8 cellular contexts compared by ENCODE assay signal in genomic region chr19:54209748-54210494, GRCh38. TPM values are rescaled to one million over a fixed set of nuclear protein-coding genes. Genes with fewer than 3 reads are reported as not detected.
DNase-seq lines count a peak whose midpoint lies in the region; ATAC-seq and TF ChIP-seq lines count a peak whose summit lies in the region.

No MANE protein-coding gene starts in this region.

- H3K9me3 Mint-ChIP-seq in activated naive CD8-positive, alpha-beta T cell treated with anti-CD3 and anti-CD28 coated beads, Interleukin-2, amount 10 ng/mL, durations not matched to agents 7 days and 5 days, result no peaks in the 10 kb centered on the region
- no peaks in the 10 kb centered on the region for H3K9me3 Mint-ChIP-seq in osteocyte (ENCODE audit: unreplicated experiment)

- peaks cover 39% of the 10 kb centered on the region for H3K36me3 Mint-ChIP-seq in activated naive CD8-positive, alpha-beta T cell treated with anti-CD3 and anti-CD28 coated beads, Interleukin-2, amount 10 ng/mL, durations not matched to agents 7 days and 5 days
- peaks cover 21% of the 10 kb centered on the region for H3K36me3 Mint-ChIP-seq in osteocyte (ENCODE audit: unreplicated experiment)

- ATAC-seq in activated naive CD8-positive, alpha-beta T cell treated with anti-CD3 and anti-CD28 coated beads, Interleukin-2, amount 10 ng/mL, durations not matched to agents 7 days and 5 days (ENCODE audit: low read depth), result no peak
- ATAC-seq in GM18907 (IDR thresholded peaks at IDR 0.05; ENCODE audit: unreplicated experiment) (no peak), HG03175 (IDR thresholded peaks at IDR 0.05; ENCODE audit: unreplicated experiment) (no peak)

- DNase-seq in AG08395 (ENCODE audit: low spot score) (peak; percentile 96), HCEC 1CT (peak; percentile 94), NCI-H510A (lab: John Stamatoyannopoulos, UW) (peak; percentile 77), head of caudate nucleus (peak in 41 of 42 donors; percentile 32 to 90 (median 77)), osteocyte (ENCODE audit: extremely low spot score, unreplicated experiment) (peak; percentile 93)
- no peak for DNase-seq in activated naive CD8-positive, alpha-beta T cell treated with anti-CD3 and anti-CD28 coated beads, Interleukin-2, amount 10 ng/mL, durations not matched to agents 7 days and 5 days

- H3K4me1 Mint-ChIP-seq in activated naive CD8-positive, alpha-beta T cell treated with anti-CD3 and anti-CD28 coated beads, Interleukin-2, amount 10 ng/mL, durations not matched to agents 7 days and 5 days, result peaks cover 52% of the 10 kb centered on the region
- H3K4me1 Mint-ChIP-seq in osteocyte (ENCODE audit: unreplicated experiment), result peaks cover 48% of the 10 kb centered on the region

- no peak for TF ChIP-seq CTCF in osteocyte (IDR thresholded peaks at IDR 0.05)

- intact Hi-C loops in head of caudate nucleus (cut with DNase I), result no loop called here

- H3K27me3 Mint-ChIP-seq in activated naive CD8-positive, alpha-beta T cell treated with anti-CD3 and anti-CD28 coated beads, Interleukin-2, amount 10 ng/mL, durations not matched to agents 7 days and 5 days, result peaks cover 4% of the 10 kb centered on the region
- H3K27me3 Mint-ChIP-seq in osteocyte (ENCODE audit: unreplicated experiment), result no peaks in the 10 kb centered on the region

- POLR2A ChIA-PET in activated naive CD8-positive, alpha-beta T cell treated with anti-CD3 and anti-CD28 coated beads, Interleukin-2, amount 10 ng/mL, durations not matched to agents 7 days and 5 days (lab: Charles Lee), result interaction anchor here (1.5 to 3.7 kb wide), 3 partner anchors 9 to 21 kb away, joined by 9 to 21 read pairs (median 18); partner anchors contain the start of genes MBOAT7, RPS9 and TSEN34

- peak overlapping the region; percentile 60 for H3K27ac Mint-ChIP-seq in activated naive CD8-positive, alpha-beta T cell treated with anti-CD3 and anti-CD28 coated beads, Interleukin-2, amount 10 ng/mL, durations not matched to agents 7 days and 5 days
- peak overlapping the region; percentile 68 for H3K27ac Mint-ChIP-seq in osteocyte (ENCODE audit: unreplicated experiment)

- H3K4me3 Mint-ChIP-seq in activated naive CD8-positive, alpha-beta T cell treated with anti-CD3 and anti-CD28 coated beads, Interleukin-2, amount 10 ng/mL, durations not matched to agents 7 days and 5 days, result peak overlapping the region; percentile 35
- no peak overlapping the region for H3K4me3 Mint-ChIP-seq in osteocyte (ENCODE audit: unreplicated experiment)

RNA-seq across cellular contexts. Expression of gene RPS9, which starts 9.3 kb away (rescaled TPM):
- 1,000 to 10,000 TPM; 1,098 to 1,155 TPM for total RNA-seq in activated naive CD8-positive, alpha-beta T cell treated with anti-CD3 and anti-CD28 coated beads, Interleukin-2, amount 10 ng/mL, durations not matched to agents 7 days and 5 days
- total RNA-seq in osteocyte, result 1,011 TPM in 2 replicates

RNA-seq across cellular contexts. Expression of gene LILRB3, which starts 12.9 kb away (rescaled TPM):
- 1 to 10 TPM in 1 of 2 experiments, under 1 TPM in 1; 0.74 to 1.3 TPM for total RNA-seq in activated naive CD8-positive, alpha-beta T cell treated with anti-CD3 and anti-CD28 coated beads, Interleukin-2, amount 10 ng/mL, durations not matched to agents 7 days and 5 days
- total RNA-seq in osteocyte, result not detected in 2 replicates

RNA-seq across cellular contexts. Expression of gene TSEN34, which starts 18.8 kb away (rescaled TPM):
- 10 to 100 TPM; 16.3 to 17.4 TPM for total RNA-seq in activated naive CD8-positive, alpha-beta T cell treated with anti-CD3 and anti-CD28 coated beads, Interleukin-2, amount 10 ng/mL, durations not matched to agents 7 days and 5 days
- total RNA-seq in osteocyte, result 51.1 and 53.7 TPM in 2 replicates

RNA-seq across cellular contexts. Expression of gene MBOAT7, which starts 20.5 kb away (rescaled TPM):
- 10 to 100 TPM; 49.0 to 52.2 TPM for total RNA-seq in activated naive CD8-positive, alpha-beta T cell treated with anti-CD3 and anti-CD28 coated beads, Interleukin-2, amount 10 ng/mL, durations not matched to agents 7 days and 5 days
- total RNA-seq in osteocyte, result 81.8 and 85.2 TPM in 2 replicates

RNA-seq across cellular contexts. Expression of gene LILRA6, which starts 32.7 kb away (rescaled TPM):
- under 1 TPM; 0.60 to 0.64 TPM for total RNA-seq in activated naive CD8-positive, alpha-beta T cell treated with anti-CD3 and anti-CD28 coated beads, Interleukin-2, amount 10 ng/mL, durations not matched to agents 7 days and 5 days
- not detected in 2 replicates for total RNA-seq in osteocyte
